Comparison of ENCODE assay signal across 22 cellular contexts in the genomic region with DNA sequence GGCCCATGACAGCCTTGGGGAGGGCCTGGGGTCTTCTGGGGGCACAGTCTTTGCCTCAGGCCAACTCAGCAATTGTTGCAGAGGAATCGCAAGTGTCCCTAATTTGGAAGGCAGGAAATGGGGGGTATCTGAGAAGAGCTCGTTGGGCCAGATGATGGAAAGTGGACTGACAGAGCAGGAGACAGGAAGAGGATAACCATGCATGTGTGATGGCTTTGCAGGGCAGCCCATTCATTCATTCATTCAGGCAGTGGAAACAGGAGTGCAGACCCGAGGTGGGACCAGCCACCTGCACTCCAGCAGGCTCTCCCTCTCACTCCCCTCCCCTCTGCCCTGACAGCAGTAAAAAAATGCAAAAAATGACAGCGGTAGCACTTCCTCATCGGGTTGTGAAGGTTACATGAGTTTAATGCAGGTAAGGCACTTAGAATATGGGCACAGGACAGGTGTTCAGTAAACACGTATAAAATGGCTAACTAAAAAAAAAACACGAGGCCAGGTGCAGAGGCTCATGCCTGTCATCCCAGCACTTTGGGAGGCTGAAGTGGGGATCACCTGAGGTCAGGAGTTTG. TPM values are rescaled to one million over a fixed set of nuclear protein-coding genes. Genes with fewer than 3 reads are reported as not detected.
"Had no signal": no experiment of that assay in that cellular context is flagged by ENCODE, and none has a peak within 500 bp of the region (broad histone marks: within the 10 kb centered on the region; RNA-seq: fewer than 3 reads in every experiment).

No MANE protein-coding gene starts in this region.

- H3K36me3 Mint-ChIP-seq: T-cell had no signal

- H3K4me3 Mint-ChIP-seq: immature natural killer cell, T-cell had no signal

- H3K27me3 Mint-ChIP-seq: T-cell had no signal

- H3K4me3 ChIP-seq: ascending aorta, breast epithelium, heart left ventricle, sigmoid colon, spleen, thoracic aorta had no signal

- H3K27ac ChIP-seq: ascending aorta, breast epithelium, heart left ventricle, sigmoid colon, spleen, thoracic aorta had no signal

- H3K9me3 ChIP-seq: ascending aorta, breast epithelium, heart left ventricle, sigmoid colon, spleen, thoracic aorta had no signal

- H3K27ac Mint-ChIP-seq: T-cell had no signal

- DNase-seq: activated naive CD4-positive, alpha-beta T cell treated with Interleukin-2 at 50 U/mL for 16 hours; activated T-cell treated with anti-CD3 and anti-CD28 coated beads for 4 hours; cerebellar nuclear complex; dermis blood vessel endothelial cell; heart left ventricle; immature natural killer cell; mesendoderm; sigmoid colon; spleen; T-cell; T-helper 9 cell had no signal

- ATAC-seq: activated CD4-positive, CD25-positive, alpha-beta regulatory T cell treated with anti-CD3 and anti-CD28 coated beads, Interleukin-2, amount 50 U/mL, for 24 hours; heart left ventricle; T-cell had no signal

- H3K27me3 ChIP-seq: ascending aorta, breast epithelium, heart left ventricle, sigmoid colon had no signal

- H3K36me3 ChIP-seq: ascending aorta, breast epithelium, heart left ventricle, sigmoid colon, thoracic aorta had no signal

- H3K9me3 Mint-ChIP-seq: immature natural killer cell, T-cell had no signal

RNA-seq across cellular contexts. Expression of a gene that starts 7.2 kb away (rescaled TPM):
- total RNA-seq: ascending aorta, breast epithelium, dermis blood vessel endothelial cell, epithelial cell of proximal tubule, frontal cortex, heart left ventricle, liver, osteocyte, pulmonary artery endothelial cell, sigmoid colon, T-cell, thoracic aorta, ureter had no signal
- polyA plus RNA-seq: heart left ventricle, immature natural killer cell, liver, neural cell, sigmoid colon had no signal

RNA-seq across cellular contexts. Expression of a gene that starts 12.3 kb away (rescaled TPM):
- total RNA-seq: ascending aorta, breast epithelium, dermis blood vessel endothelial cell, epithelial cell of proximal tubule, frontal cortex, heart left ventricle, liver, osteocyte, pulmonary artery endothelial cell, sigmoid colon, spleen, ureter had no signal
- polyA plus RNA-seq: heart left ventricle, immature natural killer cell, liver, neural cell had no signal

RNA-seq across cellular contexts. Expression of a gene that starts 23.0 kb away (rescaled TPM):
- total RNA-seq: ascending aorta, breast epithelium, dermis blood vessel endothelial cell, epithelial cell of proximal tubule, frontal cortex, heart left ventricle, liver, osteocyte, pulmonary artery endothelial cell, sigmoid colon, spleen, T-cell, ureter had no signal
- polyA plus RNA-seq: heart left ventricle, immature natural killer cell, liver, neural cell, spleen had no signal

RNA-seq across cellular contexts. Expression of a gene that starts 27.0 kb away (rescaled TPM):
- total RNA-seq: osteocyte, pulmonary artery endothelial cell had no signal
- polyA plus RNA-seq: neural cell had no signal
